In the genomic region with DNA sequence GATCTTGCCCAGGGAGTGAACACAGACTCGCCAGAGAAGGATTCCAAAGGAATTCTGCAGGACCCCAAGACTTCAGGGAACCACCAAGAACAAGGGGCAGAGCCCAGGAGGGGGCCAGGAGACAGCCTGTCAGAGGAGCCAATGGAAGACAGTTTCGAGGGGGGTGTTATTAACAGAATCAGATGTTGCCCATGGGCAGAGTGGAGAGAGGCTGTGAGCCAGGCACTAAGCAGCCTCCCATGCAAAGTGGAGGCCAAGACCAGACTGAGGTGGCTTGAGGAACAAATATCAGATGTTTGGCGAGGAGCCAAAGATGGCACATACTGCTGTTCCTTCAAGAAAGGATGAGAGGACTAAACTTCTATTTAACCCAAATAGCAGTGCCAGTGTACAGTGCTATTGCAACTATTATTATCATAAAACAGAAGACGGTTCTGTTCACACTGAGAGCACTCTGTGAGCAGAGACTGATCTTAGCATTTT, we compare ENCODE assay signal across 28 cellular contexts. TPM values are rescaled to one million over a fixed set of nuclear protein-coding genes. Genes with fewer than 3 reads are reported as not detected.
DNase-seq lines count a peak whose midpoint lies in the region; ATAC-seq and TF ChIP-seq lines count a peak whose summit lies in the region.
"Had no signal": no experiment of that assay in that cellular context is flagged by ENCODE, and none has a peak within 500 bp of the region (broad histone marks: within the 10 kb centered on the region; RNA-seq: fewer than 3 reads in every experiment).

No MANE protein-coding gene starts in this region.

- no peak overlapping the region for H3K4me3 ChIP-seq in BLaER1 treated with 17β-estradiol and CSF1 and Interleukin-3, amounts not matched to agents 10 nM and 100 nM
- H3K4me3 ChIP-seq in colonic mucosa (no peak overlapping the region), neutrophil (ENCODE audit: low read depth in 1 of 2, low read length in 1 of 2) (peak overlapping the region in 1 of 2 experiments; percentile 30), WERI-Rb-1 (ENCODE audit: low read depth, low read length) (no peak overlapping the region)
- H3K4me3 ChIP-seq: GM23338, heart right ventricle, SK-N-MC, thoracic aorta had no signal

- DNase-seq in colonic mucosa (no peak), AG08395 (ENCODE audit: low spot score) (no peak), WERI-Rb-1 (no peak), NCI-H446 (lab: John Stamatoyannopoulos, UW) (no peak)
- DNase-seq: activated CD4-positive, alpha-beta T cell treated with anti-CD3 and anti-CD28 coated beads, Interleukin-2, amount 50 U/mL, for 1 hour; activated CD8-positive, alpha-beta memory T cell treated with anti-CD3 and anti-CD28 coated beads, Interleukin-2, amount 10 ng/mL, durations not matched to agents 7 days and 5 days; activated naive CD4-positive, alpha-beta T cell treated with anti-CD3 and anti-CD28 coated beads, Interleukin-2, amount 50 U/mL, for 16 hours; aorta; CD4-positive, CD25-positive, alpha-beta regulatory T cell; central memory CD4-positive, alpha-beta T cell; foreskin keratinocyte; heart right ventricle; KG1; naive thymus-derived CD8-positive, alpha-beta T cell; NCI-H2171; NCI-H526 treated with DMSO at 0.1 percent for 48 hours; retina had no signal

- no peak for ATAC-seq in GM21786 (IDR thresholded peaks at IDR 0.05; ENCODE audit: unreplicated experiment)
- ATAC-seq: activated CD8-positive, alpha-beta memory T cell treated with anti-CD3 and anti-CD28 coated beads, Interleukin-2, amount 10 ng/mL, durations not matched to agents 7 days and 5 days; foreskin keratinocyte; GM23338; heart right ventricle; naive thymus-derived CD8-positive, alpha-beta T cell; stimulated activated memory B cell treated with anti-CD40 and anti-IgM and Interleukin-4, amounts not matched to agents 10 μg/mL and 1 μg/mL and 100 μg/mL, for 72 hours; WTC11 had no signal

- peaks cover 0 to 52% (median 11%) of the 10 kb centered on the region in 11 experiments; a peak in 11 of 22 replicates for H4K20me1 ChIP-seq in BLaER1 treated with 17β-estradiol and CSF1 and Interleukin-3, amounts not matched to agents 10 nM and 100 nM

- no peak for TF ChIP-seq EP300 in Ishikawa (IDR thresholded peaks at IDR 0.05; ENCODE audit: borderline replicate concordance)

- no peak for TF ChIP-seq CTCF in colonic mucosa (IDR thresholded peaks at IDR 0.05)
- no peak for TF ChIP-seq CTCF in neutrophil (IDR thresholded peaks at IDR 0.05)
- no peak for TF ChIP-seq CTCF in WERI-Rb-1 (IDR thresholded peaks at IDR 0.05; ENCODE audit: low read depth, low read length)

- peak overlapping the region in 9 of 11 experiments; percentile 5 to 90 (median 59); a peak in 12 of 22 replicates for H3K4me2 ChIP-seq in BLaER1 treated with 17β-estradiol and CSF1 and Interleukin-3, amounts not matched to agents 10 nM and 100 nM
- H3K4me2 ChIP-seq: GM23338 had no signal

- TF ChIP-seq RAD21 in Ishikawa (IDR thresholded peaks at IDR 0.05; ENCODE audit: low read depth) = no peak

- intact Hi-C loops in colonic mucosa (cut with DNase I) = no loop called here

- H3K9ac ChIP-seq in BLaER1 treated with 17β-estradiol and CSF1 and Interleukin-3, amounts not matched to agents 10 nM and 100 nM = peak overlapping the region in 2 of 11 experiments; percentile 24 to 52; a peak in 2 of 22 replicates
- no peak overlapping the region for H3K9ac ChIP-seq in colonic mucosa (ENCODE audit: low read depth in 2 of 2, low read length in 2 of 2)

- H3K4me1 ChIP-seq in BLaER1 treated with 17β-estradiol and CSF1 and Interleukin-3, amounts not matched to agents 10 nM and 100 nM = peaks cover 27 to 93% (median 37%) of the 10 kb centered on the region in 10 experiments
- H3K4me1 ChIP-seq in colonic mucosa (peaks cover 5% of the 10 kb centered on the region), neutrophil (ENCODE audit: control insufficient read depth in 1 of 2, insufficient read depth in 1 of 2, low read depth in 1 of 2, low read length in 1 of 2) (peaks cover 80 to 81% of the 10 kb centered on the region in 2 experiments)
- H3K4me1 ChIP-seq: foreskin keratinocyte had no signal

- H3K9me3 ChIP-seq in BLaER1 treated with 17β-estradiol and CSF1 and Interleukin-3, amounts not matched to agents 10 nM and 100 nM (replicated peaks in 1 of 11) = no peaks in the 10 kb centered on the region
- H3K9me3 ChIP-seq in colonic mucosa (no peaks in the 10 kb centered on the region), neutrophil (no peaks in the 10 kb centered on the region), WERI-Rb-1 (ENCODE audit: severe bottlenecking) (no peaks in the 10 kb centered on the region)
- H3K9me3 ChIP-seq: heart right ventricle, thoracic aorta had no signal

- peak overlapping the region in 2 of 11 experiments; percentile 3 to 22; a peak in 2 of 22 replicates for H3K27ac ChIP-seq in BLaER1 treated with 17β-estradiol and CSF1 and Interleukin-3, amounts not matched to agents 10 nM and 100 nM
- peak overlapping the region; percentile 29 for H3K27ac ChIP-seq in colonic mucosa
- H3K27ac ChIP-seq in neutrophil = peak overlapping the region; percentile 85
- H3K27ac ChIP-seq in WERI-Rb-1 = no peak overlapping the region
- H3K27ac ChIP-seq: epithelial cell of prostate, foreskin keratinocyte, RWPE1, SK-N-MC, thoracic aorta had no signal

- peaks cover 33 to 78% (median 68%) of the 10 kb centered on the region in 11 experiments for H3K36me3 ChIP-seq in BLaER1 treated with 17β-estradiol and CSF1 and Interleukin-3, amounts not matched to agents 10 nM and 100 nM
- H3K36me3 ChIP-seq in colonic mucosa (no peaks in the 10 kb centered on the region), neutrophil (peaks cover 32% of the 10 kb centered on the region), WERI-Rb-1 (peaks cover 7% of the 10 kb centered on the region)
- H3K36me3 ChIP-seq: thoracic aorta had no signal

- H3K27me3 ChIP-seq in BLaER1 treated with 17β-estradiol and CSF1 and Interleukin-3, amounts not matched to agents 10 nM and 100 nM = no peaks in the 10 kb centered on the region
- H3K27me3 ChIP-seq in colonic mucosa (no peaks in the 10 kb centered on the region), neutrophil (no peaks in the 10 kb centered on the region), WERI-Rb-1 (ENCODE audit: insufficient read depth, low read depth, severe bottlenecking) (no peaks in the 10 kb centered on the region)
- H3K27me3 ChIP-seq: foreskin keratinocyte, heart right ventricle had no signal

TF ChIP-seq in Ishikawa, 13 proteins besides CTCF, POLR2A, EP300 and RAD21:
- TF ChIP-seq TCF12 (IDR thresholded peaks at IDR 0.05; ENCODE audit: low read depth) = no peak
- peak; percentile 31; the same call in 1 of the 2 replicates for TF ChIP-seq NFIC (IDR thresholded peaks at IDR 0.05)
- no peak for TF ChIP-seq CEBPB (IDR thresholded peaks at IDR 0.05)
- TF ChIP-seq, protein P1, sequence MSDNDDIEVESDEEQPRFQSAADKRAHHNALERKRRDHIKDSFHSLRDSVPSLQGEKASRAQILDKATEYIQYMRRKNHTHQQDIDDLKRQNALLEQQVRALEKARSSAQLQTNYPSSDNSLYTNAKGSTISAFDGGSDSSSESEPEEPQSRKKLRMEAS (IDR thresholded peaks at IDR 0.05) = no peak

RNA-seq across cellular contexts. Expression of a gene that starts 12.6 kb away (rescaled TPM):
- total RNA-seq in colonic mucosa = 10 to 100 TPM; 70.8 to 86.0 TPM
